In the genomic region with DNA sequence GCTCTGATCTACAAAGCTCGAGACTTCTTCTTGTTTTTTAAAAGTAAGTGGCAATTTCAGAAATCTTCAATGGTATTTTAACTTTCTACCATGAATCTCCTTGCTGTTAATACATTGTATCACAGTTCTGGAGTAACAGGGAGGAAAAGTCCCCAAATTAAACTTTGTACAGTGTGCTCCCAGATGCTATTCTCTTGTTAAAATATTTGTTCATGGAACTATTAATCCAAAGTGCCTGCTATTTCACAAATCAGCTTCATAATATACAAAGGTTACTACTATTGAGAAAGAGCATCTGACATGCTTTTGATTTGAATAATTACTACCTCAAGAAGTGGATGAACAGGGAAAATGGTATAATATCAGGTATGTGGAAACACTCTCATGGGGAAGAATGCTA, we compare ENCODE assay signal across 26 cellular contexts. TPM values are rescaled to one million over a fixed set of nuclear protein-coding genes. Genes with fewer than 3 reads are reported as not detected.
A peak's percentile ranks its signal among the peaks of the same experiment; 100 is the strongest.
DNase-seq lines count a peak whose midpoint lies in the region; ATAC-seq, FAIRE-seq and TF ChIP-seq lines count a peak whose summit lies in the region.
"Had no signal": no experiment of that assay in that cellular context is flagged by ENCODE, and none has a peak within 500 bp of the region (broad histone marks: within the 10 kb centered on the region; RNA-seq: fewer than 3 reads in every experiment).

No MANE protein-coding gene starts in this region.

- no peaks in the 10 kb centered on the region for H3K79me2 ChIP-seq in HepG2 (ENCODE audit: insufficient read depth, low read length)

- peaks cover 56% of the 10 kb centered on the region for H3K36me3 ChIP-seq in HUES48 (ENCODE audit: control insufficient read depth, insufficient read depth, low read length)
- peaks cover 4 to 7% of the 10 kb centered on the region in 2 experiments; a peak in 2 of 5 replicates for H3K36me3 ChIP-seq in HepG2 (replicated peaks in 1 of 2; ENCODE audit: control insufficient read depth in 1 of 2, insufficient read depth in 2 of 2, low read length in 2 of 2)

- intact Hi-C loops in HepG2 (cut with micrococcal nuclease; ENCODE audit: unreplicated experiment) (loop anchor here (2.0 kb wide), 1 partner anchor 238 kb away; no protein-coding TSS in a partner anchor), head of caudate nucleus (cut with DNase I) (no loop called here)
- intact Hi-C loops in activated CD4-positive, alpha-beta T cell treated with anti-CD3 and anti-CD28 coated beads for 36 hours (cut with DNase I, micrococcal nuclease) = no loop called here

- no peak overlapping the region for H3K4me3 Mint-ChIP-seq in activated T-cell treated with anti-CD3 and anti-CD28 coated beads, Interleukin-2, amount 50 U/mL, for 24 hours
- H3K4me3 Mint-ChIP-seq in activated CD4-positive, alpha-beta T cell treated with anti-CD3 and anti-CD28 coated beads for 36 hours = no peak overlapping the region
- H3K4me3 Mint-ChIP-seq: CD4-positive, alpha-beta memory T cell had no signal

- H3K4me1 Mint-ChIP-seq in activated T-cell treated with anti-CD3 and anti-CD28 coated beads, Interleukin-2, amount 50 U/mL, for 24 hours (ENCODE audit: low read depth) = peaks cover 14% of the 10 kb centered on the region
- peaks cover 10% of the 10 kb centered on the region for H3K4me1 Mint-ChIP-seq in activated CD4-positive, alpha-beta T cell treated with anti-CD3 and anti-CD28 coated beads for 36 hours

- no peaks in the 10 kb centered on the region for H4K20me1 ChIP-seq in HepG2 (ENCODE audit: insufficient read depth, low read length)

- H3K27ac Mint-ChIP-seq in activated T-cell treated with anti-CD3 and anti-CD28 coated beads, Interleukin-2, amount 50 U/mL, for 24 hours = peak overlapping the region; percentile 46
- H3K27ac Mint-ChIP-seq in activated CD4-positive, alpha-beta T cell treated with anti-CD3 and anti-CD28 coated beads for 36 hours = no peak overlapping the region

- POLR2A ChIA-PET in HepG2 (lab: Yijun Ruan, JAX) = no interaction called here
- POLR2A ChIA-PET in activated CD4-positive, alpha-beta T cell treated with anti-CD3 and anti-CD28 coated beads for 36 hours (lab: Charles Lee) = no interaction called here

- in situ Hi-C loops in HepG2 (cut with HindIII; ENCODE audit: extremely low pct_ligation_motif_present, low pct_unique_long_range_greater_than_20kb) = no loop called here

- H3K27me3 ChIP-seq in HUES48 (ENCODE audit: control insufficient read depth, insufficient read depth, low read length) (no peaks in the 10 kb centered on the region), HepG2 (ENCODE audit: control insufficient read depth in 1 of 2, insufficient read depth in 2 of 2, low read length in 2 of 2) (no peaks in the 10 kb centered on the region)
- H3K27me3 ChIP-seq: BLaER1, MG63, SJCRH30 had no signal

- H3K27ac ChIP-seq in HUES48 (ENCODE audit: low read depth, low read length) (peak overlapping the region; percentile 10), HepG2 (ENCODE audit: extremely low read length, insufficient read depth, low read length) (no peak overlapping the region)
- H3K27ac ChIP-seq: BLaER1, PC-9, SJCRH30 had no signal

- TF ChIP-seq POLR2A in HepG2 (IDR thresholded peaks at IDR 0.05; ENCODE audit: insufficient read depth in 1 of 2, low read depth in 2 of 2, low read length in 2 of 2) = no peak

- H3K9ac ChIP-seq in HUES48 (ENCODE audit: low read depth, low read length) (no peak overlapping the region), HepG2 (ENCODE audit: insufficient read depth, low read depth, low read length) (no peak overlapping the region)
- H3K9ac ChIP-seq: BLaER1 had no signal

- CTCF ChIA-PET in HepG2 (lab: Yijun Ruan, JAX; ENCODE audit: low intra/inter-chr PET ratio, low total read pairs) = no interaction called here
- CTCF ChIA-PET in activated CD4-positive, alpha-beta T cell treated with anti-CD3 and anti-CD28 coated beads for 36 hours (lab: Charles Lee) = interaction anchor here (0.7 kb wide), 1 partner anchor 66 kb away, joined by 3 read pairs; no protein-coding TSS in a partner anchor

- BruUV-seq in HepG2 (replicated peaks; lab: Mats Ljungman, UMichigan) = no TSS peak

- no peak overlapping the region for H3K4me2 ChIP-seq in HepG2 (ENCODE audit: low read depth, low read length)
- H3K4me2 ChIP-seq: BLaER1, PC-9 had no signal

- no peaks in the 10 kb centered on the region for H3K27me3 Mint-ChIP-seq in activated T-cell treated with anti-CD3 and anti-CD28 coated beads, Interleukin-2, amount 50 U/mL, for 24 hours
- H3K27me3 Mint-ChIP-seq in activated CD4-positive, alpha-beta T cell treated with anti-CD3 and anti-CD28 coated beads for 36 hours = no peaks in the 10 kb centered on the region
- H3K27me3 Mint-ChIP-seq: CD4-positive, alpha-beta memory T cell had no signal

- H3K4me1 ChIP-seq in HUES48 (ENCODE audit: control insufficient read depth, insufficient read depth, low read length) (no peaks in the 10 kb centered on the region), HepG2 (ENCODE audit: insufficient read depth, low read length) (peaks cover 9% of the 10 kb centered on the region)
- H3K4me1 ChIP-seq: BLaER1, Caco-2, SJCRH30 had no signal

- H3K4me3 ChIP-seq in HUES48 (ENCODE audit: low read depth, low read length) (no peak overlapping the region), HepG2 (replicated peaks in 1 of 3; ENCODE audit: insufficient read depth in 1 of 3, low read depth in 2 of 3, low read length in 3 of 3) (no peak overlapping the region)
- H3K4me3 ChIP-seq: BLaER1, MG63, PC-9, SJCRH30 had no signal

- H2AFZ ChIP-seq in HepG2 (ENCODE audit: low read length) = no peak overlapping the region
- H2AFZ ChIP-seq: PC-9 had no signal

- 0 out of 3 replicates have a peak, but pooled peaks have one; percentile 26 for ATAC-seq in HepG2
- ATAC-seq in GM19324 (IDR thresholded peaks at IDR 0.05; ENCODE audit: low FRiP score, unreplicated experiment) = no peak
- ATAC-seq in activated CD4-positive, alpha-beta T cell treated with anti-CD3 and anti-CD28 coated beads for 36 hours = no peak
- ATAC-seq: Right ventricle myocardium inferior, SK-N-SH treated with all-trans-retinoic acid at 6 μM for 48 hours had no signal

- H3K9me3 ChIP-seq in HUES48 (ENCODE audit: control insufficient read depth, insufficient read depth, low read length) = no peaks in the 10 kb centered on the region
- no peaks in the 10 kb centered on the region for H3K9me3 ChIP-seq in HepG2 (ENCODE audit: low read length)
- H3K9me3 ChIP-seq: BLaER1, Caco-2, MG63, SJCRH30 had no signal

- no peak for TF ChIP-seq EP300 in HepG2 (IDR thresholded peaks at IDR 0.05; ENCODE audit: low read depth in 2 of 2, low read length in 2 of 2)
- TF ChIP-seq EP300 in HepG2 (CRISPR knock-in tag; IDR thresholded peaks at IDR 0.05; ENCODE audit: borderline replicate concordance) = no peak

- no peaks in the 10 kb centered on the region for H3K9me3 Mint-ChIP-seq in activated T-cell treated with anti-CD3 and anti-CD28 coated beads, Interleukin-2, amount 50 U/mL, for 24 hours
- no peaks in the 10 kb centered on the region for H3K9me3 Mint-ChIP-seq in activated CD4-positive, alpha-beta T cell treated with anti-CD3 and anti-CD28 coated beads for 36 hours (ENCODE audit: low read depth)
- H3K9me3 Mint-ChIP-seq: CD4-positive, alpha-beta memory T cell had no signal

- no peak for TF ChIP-seq CTCF in HepG2 (CRISPR knock-in tag; IDR thresholded peaks at IDR 0.05)

- FAIRE-seq in HepG2 (lab: Jason Lieb, UNC) = no peak
- FAIRE-seq: GM12891, HTR-8/SVneo had no signal

- no peak for DNase-seq in activated T-cell treated with anti-CD3 and anti-CD28 coated beads, Interleukin-2, amount 50 U/mL, for 24 hours
- no peak for DNase-seq in activated T-cell treated with anti-CD3 and anti-CD28 coated beads, Interleukin-2, amount 50 U/mL, for 48 hours
- DNase-seq in HepG2 (ENCODE audit: low spot score) (no peak), head of caudate nucleus (no peak)
- DNase-seq in stimulated activated CD4-positive, alpha-beta T cell treated with anti-CD3 and anti-CD28 coated beads, Interleukin-1b, Interleukin-23, amount 100 ng/mL, for 48 hours = no peak
- DNase-seq in activated CD4-positive, alpha-beta T cell treated with anti-CD3 and anti-CD28 coated beads for 36 hours = no peak
- DNase-seq: 8988T; ACHN; Caco-2; CD4-positive, alpha-beta memory T cell; GDM1; IMR-90; KG1; MG63; NCI-H2029 treated with DMSO at 0.1 percent for 48 hours; NCI-H446 treated with DMSO at 0.1 percent for 48 hours; NCI-H526; PC-9; SJCRH30 had no signal

- H3K36me3 Mint-ChIP-seq in activated T-cell treated with anti-CD3 and anti-CD28 coated beads, Interleukin-2, amount 50 U/mL, for 24 hours (ENCODE audit: low read depth) = peaks cover 73% of the 10 kb centered on the region
- peaks cover 18% of the 10 kb centered on the region for H3K36me3 Mint-ChIP-seq in activated CD4-positive, alpha-beta T cell treated with anti-CD3 and anti-CD28 coated beads for 36 hours (ENCODE audit: low read depth)

- 89% methylated on average over 1 of the region's 1 CpG for WGBS in HepG2 (ENCODE audit: low lambda C conversion rate)

- TF ChIP-seq RAD21 in HepG2 (CRISPR knock-in tag; IDR thresholded peaks at IDR 0.05) = no peak

TF ChIP-seq in HepG2, 621 proteins besides CTCF, POLR2A, EP300 and RAD21 (continues in another document):
- TF ChIP-seq GATAD1 (CRISPR knock-in tag; IDR thresholded peaks at IDR 0.05) = no peak

RNA-seq across cellular contexts. Expression of a gene that starts 36.6 kb away (rescaled TPM):
- total RNA-seq in HepG2 (2016; rRNA removed; fragmentation: Illumina TruSeq; extraction: Trizol) = 10.2 and 16.6 TPM in 2 replicates
- total RNA-seq in HepG2 (2016; cell fraction: cytosol; rRNA removed; fragmentation: Illumina TruSeq; extraction: Trizol; ENCODE audit: low read depth) = 2.2 and 4.1 TPM in 2 replicates
- 10.3 and 15.9 TPM in 2 replicates for total RNA-seq in HepG2 (2016; cell fraction: insoluble cytoplasmic fraction; rRNA removed; fragmentation: Illumina TruSeq; extraction: Trizol)
- total RNA-seq in HepG2 (2016; cell fraction: membrane; rRNA removed; fragmentation: Illumina TruSeq; extraction: Trizol) = 4.9 and 6.6 TPM in 2 replicates
- 10.6 and 12.4 TPM in 2 replicates for total RNA-seq in HepG2 (2016; cell fraction: nucleus; rRNA removed; fragmentation: Illumina TruSeq; extraction: Trizol)
- polyA plus RNA-seq in HepG2 (2011; rRNA removed) = 7.5 and 9.4 TPM in 2 replicates
- polyA plus RNA-seq in HepG2 (2011; cell fraction: cytosol; rRNA removed) = 3.4 and 5.3 TPM in 2 replicates
- polyA plus RNA-seq in HepG2 (2011; cell fraction: nucleus; rRNA removed) = 3.2 and 3.6 TPM in 2 replicates
- polyA plus RNA-seq in HepG2 (2012) = 10.6 and 11.9 TPM in 2 replicates
- polyA plus RNA-seq in HepG2 (2016; cell fraction: cytosol; fragmentation: Illumina TruSeq; extraction: Trizol; ENCODE audit: low read depth) = 0.53 and 0.71 TPM in 2 replicates
- 16.9 and 17.4 TPM in 2 replicates for polyA plus RNA-seq in HepG2 (2016; cell fraction: insoluble cytoplasmic fraction; fragmentation: Illumina TruSeq; extraction: Trizol; ENCODE audit: low read depth)
- polyA plus RNA-seq in HepG2 (2016; cell fraction: membrane; fragmentation: Illumina TruSeq; extraction: Trizol; ENCODE audit: low read depth) = 2.9 and 3.1 TPM in 2 replicates
- 12.2 and 12.6 TPM in 2 replicates for polyA plus RNA-seq in HepG2 (2016; cell fraction: nucleus; fragmentation: Illumina TruSeq; extraction: Trizol; ENCODE audit: insufficient read depth, low read depth)
- polyA minus RNA-seq in HepG2 (2011; rRNA and poly(A)+ RNA removed; ENCODE audit: low replicate concordance) = 2.7 and 7.2 TPM in 2 replicates
- 8.3 and 9.1 TPM in 2 replicates for polyA minus RNA-seq in HepG2 (2011; cell fraction: cytosol; rRNA and poly(A)+ RNA removed)
- 10.7 and 12.6 TPM in 2 replicates for polyA minus RNA-seq in HepG2 (2011; cell fraction: nucleus; rRNA and poly(A)+ RNA removed)
- 10 to 100 TPM; 19.6 to 23.5 TPM for total RNA-seq in activated CD4-positive, alpha-beta T cell treated with anti-CD3 and anti-CD28 coated beads for 36 hours
